In the genomic region with DNA sequence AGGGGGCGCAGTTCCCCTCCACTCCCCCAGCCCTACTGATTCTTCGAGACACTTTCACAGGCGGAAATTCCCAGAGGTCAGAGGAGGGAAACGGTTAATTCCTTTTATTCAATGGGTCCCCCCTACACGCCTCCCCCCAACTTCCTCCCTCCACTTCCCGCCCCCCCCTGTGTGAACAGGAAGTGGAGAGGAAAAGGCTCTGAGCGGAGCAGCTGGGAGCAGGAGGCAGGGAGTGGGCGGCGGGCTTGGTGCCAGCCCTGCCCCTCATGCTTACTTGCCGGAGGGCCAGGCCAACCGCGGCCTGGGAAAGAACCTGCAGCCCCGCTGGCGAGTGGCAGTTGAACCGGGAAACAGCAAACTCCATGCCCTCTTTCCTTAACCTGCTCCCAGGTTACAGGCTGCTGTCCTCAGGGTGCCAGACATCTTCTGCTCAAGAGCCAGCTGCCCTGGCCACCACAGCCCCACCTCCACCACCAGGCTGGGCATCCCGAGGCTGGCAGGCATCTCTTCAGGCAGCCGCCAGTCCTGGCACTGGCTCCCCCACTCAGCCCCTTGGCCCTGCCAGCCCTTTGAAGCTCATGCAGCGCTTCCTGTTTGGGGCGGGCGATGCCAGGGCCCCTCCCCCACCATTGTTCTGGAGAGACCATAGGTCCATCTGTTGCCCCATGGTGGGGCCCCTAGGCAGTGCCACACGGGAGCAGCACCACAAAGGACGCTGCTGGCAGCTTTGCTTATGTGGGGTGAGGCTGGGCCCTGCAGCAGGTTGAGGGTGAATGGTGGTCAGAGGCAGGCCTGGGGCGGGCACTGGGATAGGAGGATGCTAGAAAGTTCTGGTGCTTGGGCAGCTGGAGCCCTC, we compare ENCODE assay signal across 8 cellular contexts. TPM values are rescaled to one million over a fixed set of nuclear protein-coding genes. Genes with fewer than 3 reads are reported as not detected.
DNase-seq lines count a peak whose midpoint lies in the region; TF ChIP-seq lines count a peak whose summit lies in the region.

No MANE protein-coding gene starts in this region.

- no peak overlapping the region for H3K27ac ChIP-seq in cardiac muscle cell

- no peak for TF ChIP-seq CTCF in cardiac muscle cell (IDR thresholded peaks at IDR 0.05; ENCODE audit: low read depth, low read length)

- H3K9me3 ChIP-seq in cardiac muscle cell (ENCODE audit: low read depth) = no peaks in the 10 kb centered on the region

- H3K4me1 ChIP-seq in cardiac muscle cell (ENCODE audit: low read depth) = peaks cover 5% of the 10 kb centered on the region

- H3K4me3 ChIP-seq in cardiac muscle cell = peak overlapping the region; percentile 15

- DNase-seq in NCI-H2107 treated with DMSO at 0.1 percent for 48 hours (lab: John Stamatoyannopoulos, UW; ENCODE audit: unreplicated experiment) (peak; percentile 36), NCI-H2107 (lab: John Stamatoyannopoulos, UW) (no peak), NCI-H510A treated with DMSO at 0.1 percent for 48 hours (lab: John Stamatoyannopoulos, UW) (peak; percentile 43), cardiac muscle cell (ENCODE audit: low read depth in 1 of 2, low spot score in 1 of 2) (peak in 1 of 2 donors; percentile 51), renal cortical epithelial cell (ENCODE audit: low read depth) (peak; percentile 40), putamen (ENCODE audit: low spot score) (no peak), OCI-M2 (lab: John Stamatoyannopoulos, UW; ENCODE audit: unreplicated experiment) (no peak)
- peak; percentile 53 for DNase-seq in activated naive CD4-positive, alpha-beta T cell treated with Interleukin-2 at 50 U/mL for 16 hours

- no peaks in the 10 kb centered on the region for H3K27me3 ChIP-seq in cardiac muscle cell

- peaks cover 8% of the 10 kb centered on the region for H3K36me3 ChIP-seq in cardiac muscle cell

RNA-seq across cellular contexts. Expression of a gene that starts 12.9 kb away (rescaled TPM):
- total RNA-seq in cardiac muscle cell (34.1 and 35.8 TPM in 2 replicates), renal cortical epithelial cell (52.7 and 62.3 TPM in 2 replicates)
- 20.5 and 28.7 TPM in 2 replicates for polyA plus RNA-seq in cardiac muscle cell

RNA-seq across cellular contexts. Expression of a gene that starts 22.0 kb away (rescaled TPM):
- total RNA-seq in cardiac muscle cell (0.11 and 0.71 TPM in 2 replicates), renal cortical epithelial cell (0.15 and 0.17 TPM in 2 replicates)
- 0.42 TPM in 1 of 2 replicates, not detected in the other for polyA plus RNA-seq in cardiac muscle cell

RNA-seq across cellular contexts. Expression of a gene that starts 33.1 kb away (rescaled TPM):
- total RNA-seq in cardiac muscle cell (0.35 and 1.2 TPM in 2 replicates), renal cortical epithelial cell (0.45 and 1.6 TPM in 2 replicates)
- 0.84 and 1.5 TPM in 2 replicates for polyA plus RNA-seq in cardiac muscle cell

RNA-seq across cellular contexts. Expression of a gene that starts 46.1 kb away (rescaled TPM):
- 6.0 and 8.0 TPM in 2 replicates for total RNA-seq in cardiac muscle cell
- 3.1 and 5.0 TPM in 2 replicates for polyA plus RNA-seq in cardiac muscle cell
- total RNA-seq in renal cortical epithelial cell = 10.8 and 11.1 TPM in 2 replicates

Comparison
In these comparisons a context has a peak if more than half of its experiments do, and no peak if none do; other contexts are left out.
1. DNase-seq: peak in NCI-H2107 treated with DMSO at 0.1 percent for 48 hours (single experiment), NCI-H510A treated with DMSO at 0.1 percent for 48 hours (single experiment), activated naive CD4-positive, alpha-beta T cell treated with Interleukin-2 at 50 U/mL for 16 hours (single experiment) and renal cortical epithelial cell (single experiment); none in NCI-H2107 (single experiment), putamen (single experiment) and OCI-M2 (single experiment).